8 cellular contexts compared by ENCODE assay signal in the genomic region with DNA sequence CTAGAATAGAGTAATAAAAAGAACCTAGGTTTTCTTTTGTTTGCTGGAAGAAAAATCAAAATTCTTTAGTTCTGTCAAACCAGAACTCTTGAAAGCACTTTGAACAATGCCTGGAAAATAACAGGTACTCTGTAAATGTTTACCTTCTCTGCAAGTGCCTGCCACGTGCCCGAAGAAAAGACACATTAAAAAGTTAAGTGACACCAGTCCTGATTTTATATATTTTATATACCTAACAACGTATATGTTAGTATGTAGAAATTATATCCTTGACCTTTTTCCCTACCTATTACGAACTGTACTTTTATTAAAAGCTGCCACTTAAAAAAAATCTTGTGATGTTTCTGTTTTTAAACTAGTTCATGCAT. TPM values are rescaled to one million over a fixed set of nuclear protein-coding genes. Genes with fewer than 3 reads are reported as not detected.
DNase-seq lines count a peak whose midpoint lies in the region; ATAC-seq and TF ChIP-seq lines count a peak whose summit lies in the region.

No MANE protein-coding gene starts in this region.

- H3K27ac Mint-ChIP-seq in CD14-positive monocyte (peak overlapping the region in 3 of 7 donors; percentile 100), chondrocyte (ENCODE audit: unreplicated experiment) (peak overlapping the region; percentile 100), nephron progenitor cell (peak overlapping the region; percentile 100)

- POLR2A ChIA-PET in GM10248 (lab: Yijun Ruan, JAX): no interaction called here

- TF ChIP-seq CTCF in CD14-positive monocyte (IDR thresholded peaks at IDR 0.05) (no peak), chondrocyte (IDR thresholded peaks at IDR 0.05) (no peak), nephron progenitor cell (IDR thresholded peaks at IDR 0.05) (no peak), omental fat pad (IDR thresholded peaks at IDR 0.05) (no peak), GM10248 (IDR thresholded peaks at IDR 0.05; ENCODE audit: control extremely low read depth, extremely low read depth, low read depth, missing control alignments) (no peak)

- H3K36me3 Mint-ChIP-seq in CD14-positive monocyte: peaks cover 4 to 8% of the 10 kb centered on the region in 2 donors
- peaks cover 5% of the 10 kb centered on the region for H3K36me3 Mint-ChIP-seq in chondrocyte (ENCODE audit: low read depth)
- peaks cover 27% of the 10 kb centered on the region for H3K36me3 Mint-ChIP-seq in nephron progenitor cell (ENCODE audit: low read depth)

- no peak for ATAC-seq in omental fat pad (ENCODE audit: low FRiP score)
- ATAC-seq in HG02970 (IDR thresholded peaks at IDR 0.05; ENCODE audit: low FRiP score, unreplicated experiment): no peak

- H3K4me3 Mint-ChIP-seq in CD14-positive monocyte: peak overlapping the region; percentile 94 to 100
- H3K4me3 Mint-ChIP-seq in chondrocyte (ENCODE audit: unreplicated experiment): peak overlapping the region; percentile 100
- peak overlapping the region; percentile 100 for H3K4me3 Mint-ChIP-seq in nephron progenitor cell

- intact Hi-C loops in CD14-positive monocyte (cut with micrococcal nuclease): loop anchor here (10.0 kb wide), 2 partner anchors 90 to 170 kb away; partner anchors contain the start of genes RAB21 (in 1 of the 2) and TBC1D15 (in 1 of the 2)

- H3K27me3 Mint-ChIP-seq in CD14-positive monocyte (ENCODE audit: low read depth in 3 of 3) (peaks cover 0 to 2% (median 2%) of the 10 kb centered on the region in 3 donors), chondrocyte (ENCODE audit: low read depth) (no peaks in the 10 kb centered on the region), nephron progenitor cell (ENCODE audit: low read depth, poor library complexity) (no peaks in the 10 kb centered on the region)

- no peak for DNase-seq in CD14-positive monocyte (ENCODE audit: low spot score)
- DNase-seq in Jurkat, Clone E6-1 (ENCODE audit: low read depth, low spot score): no peak
- no peak for DNase-seq in chondrocyte (ENCODE audit: low spot score)
- no peak for DNase-seq in nephron progenitor cell
- no peak for DNase-seq in omental fat pad (ENCODE audit: low spot score)
- no peak for DNase-seq in A172 (ENCODE audit: low spot score)
- no peak for DNase-seq in GM10248 (ENCODE audit: extremely low spot score)

- CTCF ChIA-PET in GM10248 (lab: Yijun Ruan, JAX): interaction anchor here (2.5 to 6.9 kb wide), 2 partner anchors 22 to 29 kb away, joined by 17 to 37 read pairs; partner anchors contain the start of gene TMEM19

- H3K4me1 Mint-ChIP-seq in CD14-positive monocyte: peaks cover 22% of the 10 kb centered on the region
- H3K4me1 Mint-ChIP-seq in chondrocyte (ENCODE audit: low read depth): peaks cover 30% of the 10 kb centered on the region
- H3K4me1 Mint-ChIP-seq in nephron progenitor cell: peaks cover 29% of the 10 kb centered on the region

- H3K9me3 Mint-ChIP-seq in CD14-positive monocyte: peaks cover 0 to 3% (median 0%) of the 10 kb centered on the region in 7 donors
- no peaks in the 10 kb centered on the region for H3K9me3 Mint-ChIP-seq in chondrocyte (ENCODE audit: low read depth)
- H3K9me3 Mint-ChIP-seq in nephron progenitor cell: peaks cover 3% of the 10 kb centered on the region

- peak overlapping the region; percentile 98 for H3K4me3 ChIP-seq in Jurkat, Clone E6-1 (ENCODE audit: low read length)

RNA-seq across cellular contexts. Expression of gene THAP2, which starts 1.0 kb away (rescaled TPM):
- 1 to 10 TPM; 3.5 to 4.3 TPM for polyA plus RNA-seq in CD14-positive monocyte
- polyA plus RNA-seq in Jurkat, Clone E6-1 (2012; ENCODE audit: insufficient read depth, insufficient read length): 6.3 TPM
- total RNA-seq in chondrocyte (4.8 to 5.9 TPM (median 5.2 TPM) in 3 replicates), omental fat pad (10 to 100 TPM in 1 of 4 donors, 1 to 10 TPM in 3; 1.8 to 21.3 (median 5.9) TPM)
- total RNA-seq in A172 (2014; rRNA removed; shearing (Covaris generic)): 3.3 and 7.0 TPM in 2 replicates

RNA-seq across cellular contexts. Expression of gene ZFC3H1, which starts 1.4 kb away (rescaled TPM):
- 10 to 100 TPM; 12.5 to 16.3 TPM for polyA plus RNA-seq in CD14-positive monocyte
- polyA plus RNA-seq in Jurkat, Clone E6-1 (2012; ENCODE audit: insufficient read depth, insufficient read length): 21.9 TPM
- total RNA-seq in chondrocyte (36.7 to 62.6 TPM (median 39.6 TPM) in 3 replicates), omental fat pad (100 to 1,000 TPM in 1 of 4 donors, 10 to 100 TPM in 3; 54.6 to 124 (median 85.5) TPM)
- total RNA-seq in A172 (2014; rRNA removed; shearing (Covaris generic)): 8.3 and 12.9 TPM in 2 replicates

RNA-seq across cellular contexts. Expression of gene TMEM19, which starts 20.8 kb away (rescaled TPM):
- polyA plus RNA-seq in CD14-positive monocyte: 10 to 100 TPM; 25.4 to 39.7 TPM
- 25.9 TPM for polyA plus RNA-seq in Jurkat, Clone E6-1 (2012; ENCODE audit: insufficient read depth, insufficient read length)
- total RNA-seq in chondrocyte: 25.7 to 35.0 TPM (median 27.5 TPM) in 3 replicates
- total RNA-seq in omental fat pad: 10 to 100 TPM; 10.3 to 20.0 (median 16.7) TPM
- 44.0 and 48.3 TPM in 2 replicates for total RNA-seq in A172 (2014; rRNA removed; shearing (Covaris generic))
